In genomic region chr3:30203301-30203700, GRCh38 we compare ENCODE assay signal across 14 cellular contexts.
"Had no signal": no experiment of that assay in that cellular context is flagged by ENCODE, and none has a peak within 500 bp of the region (broad histone marks: within the 10 kb centered on the region; RNA-seq: fewer than 3 reads in every experiment).

No MANE protein-coding gene starts in this region.

- H3K36me3 ChIP-seq: cardiac muscle cell had no signal

- H3K27ac ChIP-seq: cardiac muscle cell, epithelial cell of prostate, skin epidermis had no signal

- ATAC-seq: activated T-cell treated with anti-CD3 and anti-CD28 coated beads, Interleukin-2, amount 50 U/mL, for 4 hours; naive thymus-derived CD4-positive, alpha-beta T cell had no signal

- DNase-seq: activated CD4-positive, alpha-beta T cell treated with anti-CD3 and anti-CD28 coated beads for 1 hour; activated CD4-positive, alpha-beta T cell treated with anti-CD3 and anti-CD28 coated beads, Interleukin-2, amount 50 U/mL, for 48 hours; activated gamma-delta T cell; activated T-cell treated with anti-CD3 and anti-CD28 coated beads, Interleukin-2, amount 50 U/mL, for 4 hours; anterior cingulate cortex; cortex of kidney; effector memory CD4-positive, alpha-beta T cell; head of caudate nucleus; naive thymus-derived CD4-positive, alpha-beta T cell; posterior cingulate gyrus; stimulated activated CD4-positive, alpha-beta T cell treated with anti-CD3 and anti-CD28 coated beads, Interleukin-4, amount 100 ng/mL, for 4 hours had no signal

- H3K27me3 ChIP-seq: cardiac muscle cell had no signal

- H3K4me3 ChIP-seq: cardiac muscle cell, skin epidermis had no signal
